In the genomic region with DNA sequence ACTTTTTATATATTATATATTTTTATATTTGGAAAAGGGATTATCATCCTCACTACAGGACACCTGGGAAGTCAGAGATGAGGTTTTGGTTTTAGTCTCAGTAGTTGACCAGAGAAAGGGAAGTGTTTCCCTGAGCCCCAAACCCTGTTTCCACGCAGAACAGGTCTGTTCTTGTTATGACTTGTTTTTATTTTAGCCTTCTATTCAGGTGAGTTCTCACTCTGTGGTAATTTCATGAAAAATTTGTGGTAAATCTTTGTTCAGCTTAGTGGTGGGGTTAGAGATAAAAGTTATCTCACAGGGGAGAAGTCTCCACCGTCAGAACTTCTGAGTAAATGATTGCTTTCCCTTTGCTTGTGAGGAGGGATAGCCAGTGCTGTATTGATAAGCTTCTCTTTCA, we compare ENCODE assay signal across 1 cellular context.
TF ChIP-seq lines count a peak whose summit lies in the region.

No MANE protein-coding gene starts in this region.

TF ChIP-seq in GM12878, 131 proteins besides CTCF, POLR2A, EP300 and RAD21 (continued from another document and continues in another):
- TF ChIP-seq NKRF (conservative IDR thresholded peaks at IDR 0.05) (no peak), NR2C1 (IDR thresholded peaks at IDR 0.05) (no peak), USF2 (IDR thresholded peaks at IDR 0.05; ENCODE audit: borderline replicate concordance, low read depth, low read length) (no peak), PAX8 (IDR thresholded peaks at IDR 0.05) (no peak), NRF1 (conservative IDR thresholded peaks at IDR 0.05; ENCODE audit: low read depth, low read length) (no peak), SIX5 (IDR thresholded peaks at IDR 0.05; ENCODE audit: low read depth, low read length, severe bottlenecking) (no peak), MEF2A (IDR thresholded peaks at IDR 0.05; ENCODE audit: insufficient read depth, low read depth, low read length) (peak; percentile 43; the same call in 1 of the 2 replicates), BCL11A (IDR thresholded peaks at IDR 0.05; ENCODE audit: low read depth, low read length) (peak; percentile 37; the same call in 1 of the 2 replicates), MYB (IDR thresholded peaks at IDR 0.05; ENCODE audit: borderline replicate concordance, low read depth, low read length) (no peak), ZNF24 (IDR thresholded peaks at IDR 0.05) (0 out of 2 replicates have a peak, but pooled peaks have one; percentile 49), CREM (IDR thresholded peaks at IDR 0.05; ENCODE audit: low read depth) (peak; percentile 49; the same call in 1 of the 2 replicates), IRF5 (IDR thresholded peaks at IDR 0.05; ENCODE audit: borderline replicate concordance) (no peak), TCF12 (IDR thresholded peaks at IDR 0.05; ENCODE audit: low read depth, low read length) (no peak), HDGF (IDR thresholded peaks at IDR 0.05) (no peak), RAD51 (IDR thresholded peaks at IDR 0.05) (no peak), HCFC1 (IDR thresholded peaks at IDR 0.05; ENCODE audit: low read length) (no peak), IKZF1 (conservative IDR thresholded peaks at IDR 0.05) (peak; percentile 55), NFIC (IDR thresholded peaks at IDR 0.05; ENCODE audit: low read depth, low read length) (peak; percentile 90), SREBF2 (IDR thresholded peaks at IDR 0.05; ENCODE audit: low read length) (no peak), ASH2L (IDR thresholded peaks at IDR 0.05; ENCODE audit: borderline replicate concordance, low read depth) (no peak), BRCA1 (IDR thresholded peaks at IDR 0.05; ENCODE audit: low read depth, low read length) (no peak), POLR2AphosphoS5 (IDR thresholded peaks at IDR 0.05; ENCODE audit: low read length) (no peak), NR2C2 (IDR thresholded peaks at IDR 0.05; ENCODE audit: borderline replicate concordance, control insufficient read depth, insufficient read length, low read depth) (no peak), NFXL1 (IDR thresholded peaks at IDR 0.05; ENCODE audit: borderline replicate concordance) (no peak), CBX5 (IDR thresholded peaks at IDR 0.05; ENCODE audit: low read depth) (no peak), YY1 (IDR thresholded peaks at IDR 0.05; ENCODE audit: low read depth, low read length) (no peak), ZNF217 (IDR thresholded peaks at IDR 0.05) (peak; percentile 45; the same call in 1 of the 2 replicates), MTA2 (IDR thresholded peaks at IDR 0.05; ENCODE audit: low read depth) (peak; percentile 52), CBX3 (IDR thresholded peaks at IDR 0.05; ENCODE audit: borderline replicate concordance, low read depth) (no peak), WRNIP1 (IDR thresholded peaks at IDR 0.05; ENCODE audit: borderline replicate concordance, low read depth, low read length) (no peak), RB1 (IDR thresholded peaks at IDR 0.05; ENCODE audit: borderline replicate concordance) (no peak), ZBTB33 (IDR thresholded peaks at IDR 0.05) (no peak), NR2F1 (conservative IDR thresholded peaks at IDR 0.05) (peak; percentile 47; the same call in 1 of the 2 replicates), TBL1XR1 (IDR thresholded peaks at IDR 0.05; ENCODE audit: low read depth, low read length) (no peak), FOXM1 (IDR thresholded peaks at IDR 0.05; ENCODE audit: low read depth, low read length) (peak; percentile 74), BCLAF1 (IDR thresholded peaks at IDR 0.05) (no peak), ZNF274 (IDR thresholded peaks at IDR 0.05; ENCODE audit: insufficient read depth, insufficient read length) (no peak), ETV6 (conservative IDR thresholded peaks at IDR 0.05 in 1 of 2, IDR thresholded peaks at IDR 0.05 in 1 of 2; ENCODE audit: borderline replicate concordance in 1 of 2, low read depth in 1 of 2) (peak in 1 of 2 experiments; percentile 92; a peak in 2 of 4 replicates), KLF5 (IDR thresholded peaks at IDR 0.05; ENCODE audit: partially characterized antibody) (no peak), ZZZ3 (IDR thresholded peaks at IDR 0.05; ENCODE audit: control insufficient read depth, insufficient read length, low read depth) (no peak), EZH2 (IDR thresholded peaks at IDR 0.05; ENCODE audit: borderline replicate concordance, control insufficient read depth, low read depth, low read length) (no peak), ESRRA (IDR thresholded peaks at IDR 0.05; ENCODE audit: low read length) (no peak), TCF7 (IDR thresholded peaks at IDR 0.05; ENCODE audit: borderline replicate concordance) (peak; percentile 47; the same call in 1 of the 2 replicates), BACH1 (IDR thresholded peaks at IDR 0.05; ENCODE audit: borderline replicate concordance) (no peak), HDAC2 (IDR thresholded peaks at IDR 0.05) (no peak), IKZF2 (IDR thresholded peaks at IDR 0.05) (peak; percentile 78 to 82)
- TF ChIP-seq, protein P1, sequence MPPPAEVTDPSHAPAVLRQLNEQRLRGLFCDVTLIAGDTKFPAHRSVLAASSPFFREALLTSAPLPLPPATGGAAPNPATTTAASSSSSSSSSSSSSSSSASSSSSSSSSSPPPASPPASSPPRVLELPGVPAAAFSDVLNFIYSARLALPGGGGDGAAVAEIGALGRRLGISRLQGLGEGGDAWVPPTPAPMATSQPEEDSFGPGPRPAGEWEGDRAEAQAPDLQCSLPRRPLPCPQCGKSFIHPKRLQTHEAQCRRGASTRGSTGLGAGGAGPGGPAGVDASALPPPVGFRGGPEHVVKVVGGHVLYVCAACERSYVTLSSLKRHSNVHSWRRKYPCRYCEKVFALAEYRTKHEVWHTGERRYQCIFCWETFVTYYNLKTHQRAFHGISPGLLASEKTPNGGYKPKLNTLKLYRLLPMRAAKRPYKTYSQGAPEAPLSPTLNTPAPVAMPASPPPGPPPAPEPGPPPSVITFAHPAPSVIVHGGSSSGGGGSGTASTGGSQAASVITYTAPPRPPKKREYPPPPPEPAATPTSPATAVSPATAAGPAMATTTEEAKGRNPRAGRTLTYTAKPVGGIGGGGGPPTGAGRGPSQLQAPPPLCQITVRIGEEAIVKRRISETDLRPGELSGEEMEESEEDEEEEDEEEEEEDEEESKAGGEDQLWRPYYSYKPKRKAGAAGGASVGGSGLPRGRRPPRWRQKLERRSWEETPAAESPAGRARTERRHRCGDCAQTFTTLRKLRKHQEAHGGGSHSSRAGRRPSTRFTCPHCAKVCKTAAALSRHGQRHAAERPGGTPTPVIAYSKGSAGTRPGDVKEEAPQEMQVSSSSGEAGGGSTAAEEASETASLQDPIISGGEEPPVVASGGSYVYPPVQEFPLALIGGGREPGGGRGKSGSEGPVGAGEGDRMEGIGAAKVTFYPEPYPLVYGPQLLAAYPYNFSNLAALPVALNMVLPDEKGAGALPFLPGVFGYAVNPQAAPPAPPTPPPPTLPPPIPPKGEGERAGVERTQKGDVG (CRISPR knock-in tag; IDR thresholded peaks at IDR 0.05) = no peak
- TF ChIP-seq, protein P2, sequence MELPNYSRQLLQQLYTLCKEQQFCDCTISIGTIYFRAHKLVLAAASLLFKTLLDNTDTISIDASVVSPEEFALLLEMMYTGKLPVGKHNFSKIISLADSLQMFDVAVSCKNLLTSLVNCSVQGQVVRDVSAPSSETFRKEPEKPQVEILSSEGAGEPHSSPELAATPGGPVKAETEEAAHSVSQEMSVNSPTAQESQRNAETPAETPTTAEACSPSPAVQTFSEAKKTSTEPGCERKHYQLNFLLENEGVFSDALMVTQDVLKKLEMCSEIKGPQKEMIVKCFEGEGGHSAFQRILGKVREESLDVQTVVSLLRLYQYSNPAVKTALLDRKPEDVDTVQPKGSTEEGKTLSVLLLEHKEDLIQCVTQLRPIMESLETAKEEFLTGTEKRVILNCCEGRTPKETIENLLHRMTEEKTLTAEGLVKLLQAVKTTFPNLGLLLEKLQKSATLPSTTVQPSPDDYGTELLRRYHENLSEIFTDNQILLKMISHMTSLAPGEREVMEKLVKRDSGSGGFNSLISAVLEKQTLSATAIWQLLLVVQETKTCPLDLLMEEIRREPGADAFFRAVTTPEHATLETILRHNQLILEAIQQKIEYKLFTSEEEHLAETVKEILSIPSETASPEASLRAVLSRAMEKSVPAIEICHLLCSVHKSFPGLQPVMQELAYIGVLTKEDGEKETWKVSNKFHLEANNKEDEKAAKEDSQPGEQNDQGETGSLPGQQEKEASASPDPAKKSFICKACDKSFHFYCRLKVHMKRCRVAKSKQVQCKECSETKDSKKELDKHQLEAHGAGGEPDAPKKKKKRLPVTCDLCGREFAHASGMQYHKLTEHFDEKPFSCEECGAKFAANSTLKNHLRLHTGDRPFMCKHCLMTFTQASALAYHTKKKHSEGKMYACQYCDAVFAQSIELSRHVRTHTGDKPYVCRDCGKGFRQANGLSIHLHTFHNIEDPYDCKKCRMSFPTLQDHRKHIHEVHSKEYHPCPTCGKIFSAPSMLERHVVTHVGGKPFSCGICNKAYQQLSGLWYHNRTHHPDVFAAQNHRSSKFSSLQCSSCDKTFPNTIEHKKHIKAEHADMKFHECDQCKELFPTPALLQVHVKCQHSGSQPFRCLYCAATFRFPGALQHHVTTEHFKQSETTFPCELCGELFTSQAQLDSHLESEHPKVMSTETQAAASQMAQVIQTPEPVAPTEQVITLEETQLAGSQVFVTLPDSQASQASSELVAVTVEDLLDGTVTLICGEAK (IDR thresholded peaks at IDR 0.05; ENCODE audit: borderline replicate concordance) = no peak
- TF ChIP-seq, protein P3, sequence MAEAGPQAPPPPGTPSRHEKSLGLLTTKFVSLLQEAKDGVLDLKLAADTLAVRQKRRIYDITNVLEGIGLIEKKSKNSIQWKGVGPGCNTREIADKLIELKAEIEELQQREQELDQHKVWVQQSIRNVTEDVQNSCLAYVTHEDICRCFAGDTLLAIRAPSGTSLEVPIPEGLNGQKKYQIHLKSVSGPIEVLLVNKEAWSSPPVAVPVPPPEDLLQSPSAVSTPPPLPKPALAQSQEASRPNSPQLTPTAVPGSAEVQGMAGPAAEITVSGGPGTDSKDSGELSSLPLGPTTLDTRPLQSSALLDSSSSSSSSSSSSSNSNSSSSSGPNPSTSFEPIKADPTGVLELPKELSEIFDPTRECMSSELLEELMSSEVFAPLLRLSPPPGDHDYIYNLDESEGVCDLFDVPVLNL (IDR thresholded peaks at IDR 0.05; ENCODE audit: low read depth, low read length) = no peak
